In genomic region chr19:38869160-38869835, GRCh38 we compare ENCODE assay signal across 8 cellular contexts. TPM values are rescaled to one million over a fixed set of nuclear protein-coding genes. Genes with fewer than 3 reads are reported as not detected.
DNase-seq lines count a peak whose midpoint lies in the region; TF ChIP-seq lines count a peak whose summit lies in the region.

No MANE protein-coding gene starts in this region.

- H3K9ac ChIP-seq in BLaER1, result peak overlapping the region; percentile 73
- H3K9ac ChIP-seq in MM.1S (ENCODE audit: low read length), result no peak overlapping the region; the same call in 1 of the 2 replicates
- H3K9ac ChIP-seq in mucosa of stomach (ENCODE audit: low read length), result peak overlapping the region; percentile 66

- H3K27me3 ChIP-seq in BLaER1 (no peaks in the 10 kb centered on the region), MM.1S (replicated peaks; ENCODE audit: insufficient read depth, low read length) (no peaks in the 10 kb centered on the region), dorsolateral prefrontal cortex (no peaks in the 10 kb centered on the region), mucosa of stomach (ENCODE audit: control insufficient read depth, insufficient read depth, low read length) (no peaks in the 10 kb centered on the region)

- no peaks in the 10 kb centered on the region for H4K20me1 ChIP-seq in BLaER1
- no peaks in the 10 kb centered on the region for H4K20me1 ChIP-seq in MM.1S (ENCODE audit: insufficient read depth, low read length)

- H3K9me3 ChIP-seq in BLaER1 (no peaks in the 10 kb centered on the region), MM.1S (replicated peaks; ENCODE audit: insufficient read depth, low read length) (no peaks in the 10 kb centered on the region), mucosa of stomach (ENCODE audit: control insufficient read depth, low read length) (no peaks in the 10 kb centered on the region)

- DNase-seq in MM.1S, result no peak
- peak in 1 of 10 donors; percentile 29 for DNase-seq in dorsolateral prefrontal cortex
- no peak for DNase-seq in H4 (ENCODE audit: low spot score)
- no peak for DNase-seq in NCI-H2196 treated with DMSO at 0.1 percent for 48 hours (lab: John Stamatoyannopoulos, UW; ENCODE audit: unreplicated experiment)
- DNase-seq in NCI-H748 (lab: John Stamatoyannopoulos, UW; ENCODE audit: unreplicated experiment), result no peak
- no peak for DNase-seq in GM10266 (ENCODE audit: extremely low spot score)

- no peak for TF ChIP-seq CTCF in MM.1S (IDR thresholded peaks at IDR 0.05; ENCODE audit: low read length)
- no peak for TF ChIP-seq CTCF in dorsolateral prefrontal cortex (IDR thresholded peaks at IDR 0.05 in 54 of 56, conservative IDR thresholded peaks at IDR 0.05 in 2 of 56; ENCODE audit: low read depth in 1 of 56, partially characterized antibody in 56 of 56)
- TF ChIP-seq CTCF in GM10266 (IDR thresholded peaks at IDR 0.05; ENCODE audit: control insufficient read depth, insufficient read depth, low read depth, missing control alignments), result no peak

- intact Hi-C loops in dorsolateral prefrontal cortex (cut with DNase I), result no loop called here

- peak overlapping the region; percentile 17 for H2AFZ ChIP-seq in MM.1S (ENCODE audit: low read length)

- H3K79me2 ChIP-seq in MM.1S (ENCODE audit: low read length), result no peaks in the 10 kb centered on the region

- peaks cover 100% of the 10 kb centered on the region for H3K4me1 ChIP-seq in BLaER1
- no peaks in the 10 kb centered on the region for H3K4me1 ChIP-seq in MM.1S (ENCODE audit: low read length)
- H3K4me1 ChIP-seq in mucosa of stomach (ENCODE audit: control insufficient read depth, insufficient read depth, low read length), result peaks cover 34% of the 10 kb centered on the region

- H3K4me3 ChIP-seq in BLaER1, result peak overlapping the region; percentile 67
- H3K4me3 ChIP-seq in MM.1S (ENCODE audit: low read length), result peak overlapping the region; percentile 17; the same call in 1 of the 2 replicates
- peak overlapping the region; percentile 33 to 72 (median 61) for H3K4me3 ChIP-seq in dorsolateral prefrontal cortex
- peak overlapping the region; percentile 12 for H3K4me3 ChIP-seq in mucosa of stomach (ENCODE audit: low read length)

- H3K36me3 ChIP-seq in BLaER1 (no peaks in the 10 kb centered on the region), MM.1S (replicated peaks; ENCODE audit: insufficient read depth, low read length) (no peaks in the 10 kb centered on the region), mucosa of stomach (ENCODE audit: control insufficient read depth, insufficient read depth, low read length) (no peaks in the 10 kb centered on the region)

- H3K27ac ChIP-seq in BLaER1 (peak overlapping the region; percentile 78), MM.1S (ENCODE audit: low read length) (no peak overlapping the region), dorsolateral prefrontal cortex (peak overlapping the region in 22 of 59 donors; percentile 20 to 77 (median 40))

- H3F3A ChIP-seq in MM.1S (ENCODE audit: insufficient read depth, low read length), result no peaks in the 10 kb centered on the region

- no peaks in the 10 kb centered on the region for H3K9me2 ChIP-seq in MM.1S (replicated peaks; ENCODE audit: insufficient read depth, low read length)

- peak overlapping the region; percentile 100 for H3K4me2 ChIP-seq in BLaER1
- H3K4me2 ChIP-seq in MM.1S (ENCODE audit: low read depth, low read length), result peak overlapping the region; percentile 69; the same call in 1 of the 2 replicates

RNA-seq across cellular contexts. Expression of gene RINL, which starts 8.8 kb away (rescaled TPM):
- total RNA-seq in dorsolateral prefrontal cortex, result 10 to 100 TPM in 29 of 120 experiments, 1 to 10 TPM in 91; 4.1 to 15.2 (median 8.3) TPM
- 0.23 and 1.2 TPM in 2 replicates for total RNA-seq in H4 (2014; rRNA removed; shearing (Covaris generic))

RNA-seq across cellular contexts. Expression of gene HNRNPL, which starts 19.5 kb away (rescaled TPM):
- total RNA-seq in dorsolateral prefrontal cortex, result 100 to 1,000 TPM; 179 to 311 (median 224) TPM
- total RNA-seq in H4 (2014; rRNA removed; shearing (Covaris generic)), result 249 and 281 TPM in 2 replicates

RNA-seq across cellular contexts. Expression of gene SIRT2, which starts 30.1 kb away (rescaled TPM):
- total RNA-seq in dorsolateral prefrontal cortex, result 100 to 1,000 TPM; 113 to 397 (median 166) TPM
- total RNA-seq in H4 (2014; rRNA removed; shearing (Covaris generic)), result 64.6 and 74.6 TPM in 2 replicates

RNA-seq across cellular contexts. Expression of gene NFKBIB, which starts 30.5 kb away (rescaled TPM):
- 10 to 100 TPM; 15.4 to 37.9 (median 22.5) TPM for total RNA-seq in dorsolateral prefrontal cortex
- total RNA-seq in H4 (2014; rRNA removed; shearing (Covaris generic)), result 19.2 and 19.6 TPM in 2 replicates

RNA-seq across cellular contexts. Expression of gene ECH1, which starts 37.7 kb away (rescaled TPM):
- 100 to 1,000 TPM in 105 of 120 experiments, 10 to 100 TPM in 15; 63.0 to 163 (median 116) TPM for total RNA-seq in dorsolateral prefrontal cortex
- 73.8 and 108 TPM in 2 replicates for total RNA-seq in H4 (2014; rRNA removed; shearing (Covaris generic))

Comparison
In these comparisons a context has a peak if more than half of its experiments do, and no peak if none do; other contexts are left out.
1. H3K4me3 ChIP-seq: peak in every context shown above with its lines; median percentile 67 in BLaER1; 61 in dorsolateral prefrontal cortex; 17 in MM.1S; 12 in mucosa of stomach.